ENCODE assay signal across 1 cellular context in genomic region chr12:5099136-5099535, GRCh38.
TF ChIP-seq lines count a peak whose summit lies in the region.

No MANE protein-coding gene starts in this region.

TF ChIP-seq in GM23338, 12 proteins besides CTCF, POLR2A, EP300 and RAD21 (continued from another document):
- no peak for TF ChIP-seq ZNF462 (CRISPR knock-in tag; IDR thresholded peaks at IDR 0.05)
